ENCODE assay signal across 1 cellular context in the genomic region with DNA sequence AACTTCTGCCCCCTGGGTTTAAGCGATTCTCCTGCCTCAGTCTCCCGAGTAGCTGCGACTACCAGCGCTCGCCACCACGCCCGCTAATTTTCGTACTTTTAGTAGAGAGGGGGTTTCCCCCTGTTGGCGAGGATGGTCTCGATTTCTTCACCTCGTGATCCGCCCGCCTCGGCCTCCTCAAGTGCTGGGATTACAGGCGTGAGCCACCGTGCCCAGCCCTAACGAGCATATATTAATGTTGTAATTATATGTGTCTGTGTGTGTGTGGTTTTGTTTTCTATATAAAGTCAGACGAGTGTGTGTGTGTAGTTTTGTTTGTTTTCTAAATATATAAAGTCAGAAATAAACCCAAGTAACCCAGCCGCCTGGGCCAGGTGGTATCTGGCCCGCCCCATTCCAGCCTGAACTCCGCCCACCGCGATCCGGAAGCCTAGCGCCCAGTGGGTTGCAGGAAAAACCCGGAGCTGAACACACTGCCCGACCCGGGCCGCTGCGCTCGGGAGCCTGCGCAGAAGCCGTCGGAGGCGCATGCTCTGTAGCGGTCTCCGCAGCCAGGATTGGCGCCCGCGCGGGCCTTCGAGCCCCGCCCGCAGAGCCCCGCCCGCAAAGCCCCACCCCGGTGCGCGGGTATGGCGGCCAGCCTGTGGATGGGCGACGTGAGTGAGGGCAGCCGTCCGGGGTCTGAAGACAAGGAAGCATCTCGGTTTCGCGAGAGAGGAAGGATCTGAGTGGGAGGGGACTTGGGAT.
TF ChIP-seq lines count a peak whose summit lies in the region.

Gene TRNAU1AP (plus strand): TSS at position 604 of the 747 bp plus-strand sequence. CDS start 26 bp downstream, at position 630.

TF ChIP-seq in K562, 482 proteins besides CTCF, POLR2A, EP300 and RAD21 (continued from another document and continues in another):
- TF ChIP-seq E2F3 (CRISPR knock-in tag; IDR thresholded peaks at IDR 0.05) (peak; percentile 81), DDX20 (tag; IDR thresholded peaks at IDR 0.05; ENCODE audit: low read depth) (no peak), CBX3 (IDR thresholded peaks at IDR 0.05; ENCODE audit: borderline replicate concordance in 1 of 2, low read length in 2 of 2) (0 out of 3 replicates have a peak, but pooled peaks of 1 of the 2 experiments have one; percentile 45), ZNF146 (CRISPR knock-in tag; IDR thresholded peaks at IDR 0.05; ENCODE audit: unreplicated experiment) (no peak), ZNF436 (CRISPR knock-in tag; IDR thresholded peaks at IDR 0.05) (no peak), MEF2D (tag; conservative IDR thresholded peaks at IDR 0.05; ENCODE audit: low read depth) (peak; percentile 87), ZNF239 (CRISPR knock-in tag; IDR thresholded peaks at IDR 0.05) (no peak), NFE2 (IDR thresholded peaks at IDR 0.05; ENCODE audit: low read depth) (peak; percentile 45; the same call in 1 of the 2 replicates), SMAD1 (IDR thresholded peaks at IDR 0.05; ENCODE audit: low read depth, low read length, partially characterized antibody) (peak; percentile 75), NFE2L1 (tag; IDR thresholded peaks at IDR 0.05; ENCODE audit: borderline replicate concordance, low read depth) (no peak), ILK (tag; IDR thresholded peaks at IDR 0.05; ENCODE audit: borderline replicate concordance, low read depth) (0 out of 2 replicates have a peak, but pooled peaks have one; percentile 27), TARDBP (IDR thresholded peaks at IDR 0.05) (peak; percentile 54; the same call in 1 of the 2 replicates), SLC30A9 (CRISPR knock-in tag; IDR thresholded peaks at IDR 0.05) (no peak), ZNF717 (CRISPR knock-in tag; IDR thresholded peaks at IDR 0.05) (no peak), NCOR1 (IDR thresholded peaks at IDR 0.05) (peak; percentile 56), STAT5B (CRISPR knock-in tag; IDR thresholded peaks at IDR 0.05) (no peak), KDM1A (IDR thresholded peaks at IDR 0.05) (no peak), JUN (IDR thresholded peaks at IDR 0.05; ENCODE audit: borderline replicate concordance, low read depth, low read length) (peak; percentile 64; the same call in 1 of the 2 replicates), JUN (CRISPR knock-in tag; IDR thresholded peaks at IDR 0.05; ENCODE audit: borderline replicate concordance) (peak; percentile 27; the same call in 1 of the 2 replicates), ADNP (tag; IDR thresholded peaks at IDR 0.05) (no peak), FOSL1 (tag; conservative IDR thresholded peaks at IDR 0.05) (peak; percentile 40; the same call in 1 of the 2 replicates), ZSCAN29 (IDR thresholded peaks at IDR 0.05) (no peak), KLF6 (CRISPR knock-in tag; IDR thresholded peaks at IDR 0.05; ENCODE audit: borderline replicate concordance) (peak; percentile 50; the same call in 1 of the 2 replicates), ZNF134 (CRISPR knock-in tag; conservative IDR thresholded peaks at IDR 0.05) (no peak), ZNF764 (CRISPR knock-in tag; IDR thresholded peaks at IDR 0.05; ENCODE audit: low read depth) (no peak), NR4A1 (CRISPR knock-in tag; IDR thresholded peaks at IDR 0.05) (no peak), NR4A1 (tag; IDR thresholded peaks at IDR 0.05) (peak; percentile 96), GTF2F1 (IDR thresholded peaks at IDR 0.05; ENCODE audit: low read depth, low read length) (no peak), ZNF445 (CRISPR knock-in tag; IDR thresholded peaks at IDR 0.05; ENCODE audit: low read depth) (no peak), MYC (IDR thresholded peaks at IDR 0.05; ENCODE audit: low read depth, low read length) (peak; percentile 93), MYC (CRISPR knock-in tag; IDR thresholded peaks at IDR 0.05; ENCODE audit: borderline replicate concordance, low read depth) (peak; percentile 86; the same call in 1 of the 2 replicates), RBM25 (IDR thresholded peaks at IDR 0.05; ENCODE audit: low read depth, low read length, severe bottlenecking) (peak; percentile 4), MTA2 (IDR thresholded peaks at IDR 0.05; ENCODE audit: low read depth) (0 out of 2 replicates have a peak, but pooled peaks have one; percentile 2), SRSF9 (IDR thresholded peaks at IDR 0.05; ENCODE audit: borderline replicate concordance, low read depth, low read length) (no peak), ZNF354B (CRISPR knock-in tag; IDR thresholded peaks at IDR 0.05) (no peak), ZBTB2 (IDR thresholded peaks at IDR 0.05) (peak; percentile 94), CBX1 (IDR thresholded peaks at IDR 0.05; ENCODE audit: low read depth) (peak; percentile 81; the same call in 1 of the 2 replicates), DLX4 (CRISPR knock-in tag; IDR thresholded peaks at IDR 0.05) (no peak), TCF7L2 (IDR thresholded peaks at IDR 0.05; ENCODE audit: low read depth, low read length) (no peak), POLR3A (IDR thresholded peaks at IDR 0.05; ENCODE audit: borderline replicate concordance, extremely low read depth, insufficient read depth, insufficient read length) (no peak), PTRF (tag; IDR thresholded peaks at IDR 0.05) (peak; percentile 83), TRIM24 (IDR thresholded peaks at IDR 0.05) (peak in 1 of 2 experiments; percentile 32; a peak in 1 of 4 replicates), ZNF311 (CRISPR knock-in tag; IDR thresholded peaks at IDR 0.05) (no peak), ATF4 (CRISPR knock-in tag; IDR thresholded peaks at IDR 0.05) (no peak), ZNF766 (CRISPR knock-in tag; conservative IDR thresholded peaks at IDR 0.05) (peak; percentile 40)
- TF ChIP-seq, protein P1, sequence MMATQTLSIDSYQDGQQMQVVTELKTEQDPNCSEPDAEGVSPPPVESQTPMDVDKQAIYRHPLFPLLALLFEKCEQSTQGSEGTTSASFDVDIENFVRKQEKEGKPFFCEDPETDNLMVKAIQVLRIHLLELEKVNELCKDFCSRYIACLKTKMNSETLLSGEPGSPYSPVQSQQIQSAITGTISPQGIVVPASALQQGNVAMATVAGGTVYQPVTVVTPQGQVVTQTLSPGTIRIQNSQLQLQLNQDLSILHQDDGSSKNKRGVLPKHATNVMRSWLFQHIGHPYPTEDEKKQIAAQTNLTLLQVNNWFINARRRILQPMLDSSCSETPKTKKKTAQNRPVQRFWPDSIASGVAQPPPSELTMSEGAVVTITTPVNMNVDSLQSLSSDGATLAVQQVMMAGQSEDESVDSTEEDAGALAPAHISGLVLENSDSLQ (IDR thresholded peaks at IDR 0.05): peak; percentile 64; the same call in 1 of the 2 replicates
- TF ChIP-seq, protein P2, sequence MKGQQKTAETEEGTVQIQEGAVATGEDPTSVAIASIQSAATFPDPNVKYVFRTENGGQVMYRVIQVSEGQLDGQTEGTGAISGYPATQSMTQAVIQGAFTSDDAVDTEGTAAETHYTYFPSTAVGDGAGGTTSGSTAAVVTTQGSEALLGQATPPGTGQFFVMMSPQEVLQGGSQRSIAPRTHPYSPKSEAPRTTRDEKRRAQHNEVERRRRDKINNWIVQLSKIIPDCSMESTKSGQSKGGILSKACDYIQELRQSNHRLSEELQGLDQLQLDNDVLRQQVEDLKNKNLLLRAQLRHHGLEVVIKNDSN (CRISPR knock-in tag; IDR thresholded peaks at IDR 0.05): peak; percentile 63
- TF ChIP-seq, protein P3, sequence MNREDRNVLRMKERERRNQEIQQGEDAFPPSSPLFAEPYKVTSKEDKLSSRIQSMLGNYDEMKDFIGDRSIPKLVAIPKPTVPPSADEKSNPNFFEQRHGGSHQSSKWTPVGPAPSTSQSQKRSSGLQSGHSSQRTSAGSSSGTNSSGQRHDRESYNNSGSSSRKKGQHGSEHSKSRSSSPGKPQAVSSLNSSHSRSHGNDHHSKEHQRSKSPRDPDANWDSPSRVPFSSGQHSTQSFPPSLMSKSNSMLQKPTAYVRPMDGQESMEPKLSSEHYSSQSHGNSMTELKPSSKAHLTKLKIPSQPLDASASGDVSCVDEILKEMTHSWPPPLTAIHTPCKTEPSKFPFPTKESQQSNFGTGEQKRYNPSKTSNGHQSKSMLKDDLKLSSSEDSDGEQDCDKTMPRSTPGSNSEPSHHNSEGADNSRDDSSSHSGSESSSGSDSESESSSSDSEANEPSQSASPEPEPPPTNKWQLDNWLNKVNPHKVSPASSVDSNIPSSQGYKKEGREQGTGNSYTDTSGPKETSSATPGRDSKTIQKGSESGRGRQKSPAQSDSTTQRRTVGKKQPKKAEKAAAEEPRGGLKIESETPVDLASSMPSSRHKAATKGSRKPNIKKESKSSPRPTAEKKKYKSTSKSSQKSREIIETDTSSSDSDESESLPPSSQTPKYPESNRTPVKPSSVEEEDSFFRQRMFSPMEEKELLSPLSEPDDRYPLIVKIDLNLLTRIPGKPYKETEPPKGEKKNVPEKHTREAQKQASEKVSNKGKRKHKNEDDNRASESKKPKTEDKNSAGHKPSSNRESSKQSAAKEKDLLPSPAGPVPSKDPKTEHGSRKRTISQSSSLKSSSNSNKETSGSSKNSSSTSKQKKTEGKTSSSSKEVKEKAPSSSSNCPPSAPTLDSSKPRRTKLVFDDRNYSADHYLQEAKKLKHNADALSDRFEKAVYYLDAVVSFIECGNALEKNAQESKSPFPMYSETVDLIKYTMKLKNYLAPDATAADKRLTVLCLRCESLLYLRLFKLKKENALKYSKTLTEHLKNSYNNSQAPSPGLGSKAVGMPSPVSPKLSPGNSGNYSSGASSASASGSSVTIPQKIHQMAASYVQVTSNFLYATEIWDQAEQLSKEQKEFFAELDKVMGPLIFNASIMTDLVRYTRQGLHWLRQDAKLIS (CRISPR knock-in tag; IDR thresholded peaks at IDR 0.05): peak; percentile 66
- TF ChIP-seq, protein P4, sequence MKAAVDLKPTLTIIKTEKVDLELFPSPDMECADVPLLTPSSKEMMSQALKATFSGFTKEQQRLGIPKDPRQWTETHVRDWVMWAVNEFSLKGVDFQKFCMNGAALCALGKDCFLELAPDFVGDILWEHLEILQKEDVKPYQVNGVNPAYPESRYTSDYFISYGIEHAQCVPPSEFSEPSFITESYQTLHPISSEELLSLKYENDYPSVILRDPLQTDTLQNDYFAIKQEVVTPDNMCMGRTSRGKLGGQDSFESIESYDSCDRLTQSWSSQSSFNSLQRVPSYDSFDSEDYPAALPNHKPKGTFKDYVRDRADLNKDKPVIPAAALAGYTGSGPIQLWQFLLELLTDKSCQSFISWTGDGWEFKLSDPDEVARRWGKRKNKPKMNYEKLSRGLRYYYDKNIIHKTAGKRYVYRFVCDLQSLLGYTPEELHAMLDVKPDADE (conservative IDR thresholded peaks at IDR 0.05; ENCODE audit: control insufficient read depth, low read depth, low read length): peak; percentile 56; the same call in 1 of the 2 replicates
- TF ChIP-seq, protein P5, sequence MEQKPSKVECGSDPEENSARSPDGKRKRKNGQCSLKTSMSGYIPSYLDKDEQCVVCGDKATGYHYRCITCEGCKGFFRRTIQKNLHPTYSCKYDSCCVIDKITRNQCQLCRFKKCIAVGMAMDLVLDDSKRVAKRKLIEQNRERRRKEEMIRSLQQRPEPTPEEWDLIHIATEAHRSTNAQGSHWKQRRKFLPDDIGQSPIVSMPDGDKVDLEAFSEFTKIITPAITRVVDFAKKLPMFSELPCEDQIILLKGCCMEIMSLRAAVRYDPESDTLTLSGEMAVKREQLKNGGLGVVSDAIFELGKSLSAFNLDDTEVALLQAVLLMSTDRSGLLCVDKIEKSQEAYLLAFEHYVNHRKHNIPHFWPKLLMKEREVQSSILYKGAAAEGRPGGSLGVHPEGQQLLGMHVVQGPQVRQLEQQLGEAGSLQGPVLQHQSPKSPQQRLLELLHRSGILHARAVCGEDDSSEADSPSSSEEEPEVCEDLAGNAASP (IDR thresholded peaks at IDR 0.05): no peak
- TF ChIP-seq, protein P6, sequence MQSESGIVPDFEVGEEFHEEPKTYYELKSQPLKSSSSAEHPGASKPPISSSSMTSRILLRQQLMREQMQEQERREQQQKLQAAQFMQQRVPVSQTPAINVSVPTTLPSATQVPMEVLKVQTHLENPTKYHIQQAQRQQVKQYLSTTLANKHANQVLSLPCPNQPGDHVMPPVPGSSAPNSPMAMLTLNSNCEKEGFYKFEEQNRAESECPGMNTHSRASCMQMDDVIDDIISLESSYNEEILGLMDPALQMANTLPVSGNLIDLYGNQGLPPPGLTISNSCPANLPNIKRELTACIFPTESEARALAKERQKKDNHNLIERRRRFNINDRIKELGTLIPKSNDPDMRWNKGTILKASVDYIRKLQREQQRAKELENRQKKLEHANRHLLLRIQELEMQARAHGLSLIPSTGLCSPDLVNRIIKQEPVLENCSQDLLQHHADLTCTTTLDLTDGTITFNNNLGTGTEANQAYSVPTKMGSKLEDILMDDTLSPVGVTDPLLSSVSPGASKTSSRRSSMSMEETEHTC (IDR thresholded peaks at IDR 0.05): no peak
- TF ChIP-seq, protein P7, sequence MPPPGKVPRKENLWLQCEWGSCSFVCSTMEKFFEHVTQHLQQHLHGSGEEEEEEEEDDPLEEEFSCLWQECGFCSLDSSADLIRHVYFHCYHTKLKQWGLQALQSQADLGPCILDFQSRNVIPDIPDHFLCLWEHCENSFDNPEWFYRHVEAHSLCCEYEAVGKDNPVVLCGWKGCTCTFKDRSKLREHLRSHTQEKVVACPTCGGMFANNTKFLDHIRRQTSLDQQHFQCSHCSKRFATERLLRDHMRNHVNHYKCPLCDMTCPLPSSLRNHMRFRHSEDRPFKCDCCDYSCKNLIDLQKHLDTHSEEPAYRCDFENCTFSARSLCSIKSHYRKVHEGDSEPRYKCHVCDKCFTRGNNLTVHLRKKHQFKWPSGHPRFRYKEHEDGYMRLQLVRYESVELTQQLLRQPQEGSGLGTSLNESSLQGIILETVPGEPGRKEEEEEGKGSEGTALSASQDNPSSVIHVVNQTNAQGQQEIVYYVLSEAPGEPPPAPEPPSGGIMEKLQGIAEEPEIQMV (tag; conservative IDR thresholded peaks at IDR 0.05; ENCODE audit: low read depth): peak; percentile 60; the same call in 1 of the 2 replicates
